Comparison of ENCODE assay signal across 21 cellular contexts in the genomic region with DNA sequence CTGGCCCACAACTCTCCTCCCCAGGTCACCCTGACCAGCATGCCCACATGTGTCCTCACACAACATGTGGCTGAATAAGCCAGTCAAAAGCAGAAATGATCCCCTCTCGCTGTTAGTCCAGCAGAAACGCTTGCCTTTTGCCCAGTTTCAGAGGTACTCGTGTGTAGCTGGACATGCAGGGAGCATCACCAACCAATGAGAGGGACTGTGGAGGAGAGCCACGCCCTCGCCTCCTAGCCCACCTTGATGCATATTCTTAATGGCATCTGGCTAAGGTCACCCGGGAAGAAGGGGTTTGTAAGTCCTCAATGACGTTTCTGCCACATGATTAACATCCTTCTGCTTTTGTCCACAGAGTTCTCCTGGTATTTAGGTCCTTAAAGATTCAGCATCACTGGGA.
"Had no signal": no experiment of that assay in that cellular context is flagged by ENCODE, and none has a peak within 500 bp of the region (broad histone marks: within the 10 kb centered on the region; RNA-seq: fewer than 3 reads in every experiment).

No MANE protein-coding gene starts in this region.

- H3K4me3 Mint-ChIP-seq: activated naive CD4-positive, alpha-beta T cell treated with anti-CD3 and anti-CD28 coated beads for 36 hours; activated naive CD8-positive, alpha-beta T cell treated with anti-CD3 and anti-CD28 coated beads, Interleukin-2, amount 10 ng/mL, durations not matched to agents 7 days and 5 days; naive B cell; T-helper 1 cell treated with Interleukin-12 subunit alpha and Interleukin-12 subunit beta and Interleukin-4 antibody, amounts not matched to agents 30 μg/mL and 1 μg/mL, for 36 hours had no signal

- H3K9me3 Mint-ChIP-seq: activated naive CD4-positive, alpha-beta T cell treated with anti-CD3 and anti-CD28 coated beads for 36 hours; activated naive CD8-positive, alpha-beta T cell treated with anti-CD3 and anti-CD28 coated beads, Interleukin-2, amount 10 ng/mL, durations not matched to agents 7 days and 5 days; naive B cell; T-helper 1 cell treated with Interleukin-12 subunit alpha and Interleukin-12 subunit beta and Interleukin-4 antibody, amounts not matched to agents 30 μg/mL and 1 μg/mL, for 36 hours had no signal

- H3K27me3 ChIP-seq: transverse colon, uterus had no signal

- H3K27ac ChIP-seq: epithelial cell of prostate, uterus had no signal

- DNase-seq: activated CD4-positive, alpha-beta T cell treated with anti-CD3 and anti-CD28 coated beads for 4 hours; activated CD4-positive, alpha-beta T cell treated with anti-CD3 and anti-CD28 coated beads, Interleukin-2, amount 50 U/mL, for 48 hours; activated CD4-positive, CD25-positive, alpha-beta regulatory T cell; activated naive CD4-positive, alpha-beta T cell treated with anti-CD3 and anti-CD28 coated beads for 36 hours; activated naive CD8-positive, alpha-beta T cell treated with anti-CD3 and anti-CD28 coated beads, Interleukin-2, amount 10 ng/mL, durations not matched to agents 7 days and 5 days; activated T-cell treated with anti-CD3 and anti-CD28 coated beads, Interleukin-2, amount 50 U/mL, for 48 hours; amniotic stem cell; foreskin melanocyte; glutamatergic neuron; hypothalamus; left colon; naive B cell; nucleus accumbens; stimulated activated CD4-positive, alpha-beta T cell treated with anti-CD3 and anti-CD28 coated beads, Interleukin-12 subunit alpha, Interleukin-12 subunit beta, amount 100 ng/mL, for 4 hours; stimulated activated CD4-positive, alpha-beta T cell treated with anti-CD3 and anti-CD28 coated beads, Interleukin-4, amount 100 ng/mL, for 4 hours; stimulated activated naive CD8-positive, alpha-beta T cell treated with anti-CD3 and anti-CD28 coated beads, Interleukin-15, Interleukin-2, amounts not matched to agents 100 U/mL and 50 U/mL, for 24 hours; transverse colon; uterus had no signal

- ATAC-seq: left colon; stimulated activated naive CD8-positive, alpha-beta T cell treated with anti-CD3 and anti-CD28 coated beads, Interleukin-15, Interleukin-2, amounts not matched to agents 100 U/mL and 50 U/mL, for 24 hours had no signal

- H3K4me3 ChIP-seq: lung, transverse colon, uterus had no signal

- H3K27me3 Mint-ChIP-seq: naive B cell had no signal

- H3K27ac Mint-ChIP-seq: activated naive CD4-positive, alpha-beta T cell treated with anti-CD3 and anti-CD28 coated beads for 36 hours; activated naive CD8-positive, alpha-beta T cell treated with anti-CD3 and anti-CD28 coated beads, Interleukin-2, amount 10 ng/mL, durations not matched to agents 7 days and 5 days; naive B cell; T-helper 1 cell treated with Interleukin-12 subunit alpha and Interleukin-12 subunit beta and Interleukin-4 antibody, amounts not matched to agents 30 μg/mL and 1 μg/mL, for 36 hours had no signal

- H3K36me3 ChIP-seq: transverse colon, uterus had no signal

- H3K9me3 ChIP-seq: transverse colon, uterus had no signal
